Comparison of ENCODE assay signal across 4 cellular contexts in the genomic region with DNA sequence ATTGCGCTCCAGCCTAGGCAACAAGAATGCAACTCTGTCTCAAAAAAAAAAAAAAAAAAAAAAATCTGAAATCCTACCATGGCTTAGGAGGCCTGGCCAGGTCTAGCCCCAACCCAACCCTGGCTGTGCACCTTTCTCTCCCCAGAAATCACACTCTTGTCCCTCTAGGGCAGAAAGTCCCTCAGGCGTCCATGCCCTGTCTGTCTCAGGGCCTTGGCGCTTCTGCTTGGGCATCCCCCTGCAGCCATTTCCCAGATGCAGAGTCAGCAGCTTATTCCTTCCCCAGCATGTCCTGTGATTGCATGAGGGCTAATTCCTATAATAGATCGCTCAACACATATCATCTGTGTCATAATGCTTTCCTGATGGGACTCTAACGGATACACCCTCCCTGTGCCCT. TPM values are rescaled to one million over a fixed set of nuclear protein-coding genes. Genes with fewer than 3 reads are reported as not detected.
"Had no signal": no experiment of that assay in that cellular context is flagged by ENCODE, and none has a peak within 500 bp of the region (broad histone marks: within the 10 kb centered on the region; RNA-seq: fewer than 3 reads in every experiment).

No MANE protein-coding gene starts in this region.

- H2AFZ ChIP-seq: GM23338 had no signal

- H3K4me3 ChIP-seq: GM23338 had no signal

- H3K4me2 ChIP-seq: GM23338 had no signal

- DNase-seq: H9, HCEC 1CT, IMR-90 had no signal

RNA-seq across cellular contexts. Expression of a gene that starts 57.3 kb away (rescaled TPM):
- polyA plus RNA-seq: IMR-90 had no signal
